Comparison of ENCODE assay signal across 14 cellular contexts in the genomic region with DNA sequence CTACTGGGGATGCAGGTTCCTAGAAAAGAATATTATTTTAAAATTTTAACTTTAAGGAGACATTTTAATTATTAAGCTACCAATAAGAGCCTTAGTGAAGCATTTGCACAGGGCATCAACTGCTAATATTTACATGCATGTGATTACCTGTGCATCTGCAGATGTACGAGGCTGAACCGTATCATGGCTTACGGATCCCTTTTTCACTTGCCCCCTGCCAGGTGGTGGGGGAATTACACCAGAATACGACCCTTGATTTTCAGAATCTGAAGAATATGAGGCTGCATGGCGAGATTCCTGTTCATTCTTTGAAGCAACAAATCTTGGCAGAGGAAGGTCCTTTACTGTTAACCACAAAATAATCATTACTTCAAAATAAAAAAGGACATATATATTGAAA. TPM values are rescaled to one million over a fixed set of nuclear protein-coding genes. Genes with fewer than 3 reads are reported as not detected.
A peak's percentile ranks its signal among the peaks of the same experiment; 100 is the strongest.
DNase-seq lines count a peak whose midpoint lies in the region; TF ChIP-seq lines count a peak whose summit lies in the region.
"Had no signal": no experiment of that assay in that cellular context is flagged by ENCODE, and none has a peak within 500 bp of the region (broad histone marks: within the 10 kb centered on the region; RNA-seq: fewer than 3 reads in every experiment).

No MANE protein-coding gene starts in this region.

- H3K4me3 ChIP-seq in ACC112 (ENCODE audit: low read depth, low read length) (no peak overlapping the region), Caco-2 (ENCODE audit: low read depth, low read length) (no peak overlapping the region), OCI-LY7 (ENCODE audit: low read depth, low read length, poor library complexity, severe bottlenecking) (no peak overlapping the region), fibroblast of mammary gland (ENCODE audit: control insufficient read depth, low read depth, low read length) (no peak overlapping the region)
- H3K4me3 ChIP-seq: colonic mucosa had no signal

- H3K9me2 ChIP-seq in OCI-LY7 (ENCODE audit: insufficient read depth, low read length): no peaks in the 10 kb centered on the region

- H3K27ac ChIP-seq in ACC112 (ENCODE audit: low read depth, low read length): 0 out of 2 replicates have a peak overlapping the region, but pooled peaks have one; percentile 70
- H3K27ac ChIP-seq in OCI-LY7 (ENCODE audit: low read depth, low read length, poor library complexity, severe bottlenecking): no peak overlapping the region
- H3K27ac ChIP-seq: colonic mucosa had no signal

- H3K27me3 ChIP-seq in ACC112 (ENCODE audit: insufficient read depth, low read length) (no peaks in the 10 kb centered on the region), Caco-2 (replicated peaks; ENCODE audit: control insufficient read depth, insufficient read depth, low read length) (no peaks in the 10 kb centered on the region)
- H3K27me3 ChIP-seq: colonic mucosa had no signal

- no peak overlapping the region for H3K27ac Mint-ChIP-seq in Caco-2 (ENCODE audit: unreplicated experiment)
- H3K27ac Mint-ChIP-seq: activated naive CD4-positive, alpha-beta T cell treated with anti-CD3 and anti-CD28 coated beads, Interleukin-2, amount 10 ng/mL, durations not matched to agents 7 days and 5 days had no signal

- H3K36me3 Mint-ChIP-seq in Caco-2 (ENCODE audit: insufficient read depth, unreplicated experiment): peaks cover 48% of the 10 kb centered on the region

- peaks cover 22% of the 10 kb centered on the region for H3K4me1 Mint-ChIP-seq in Caco-2 (ENCODE audit: low read depth, unreplicated experiment)

- H4K20me1 ChIP-seq in OCI-LY7 (ENCODE audit: insufficient read depth, low read length): no peaks in the 10 kb centered on the region

- DNase-seq in Caco-2 (peak; percentile 36 to 46), OCI-LY7 (ENCODE audit: low spot score) (no peak), fibroblast of mammary gland (ENCODE audit: low read depth) (no peak), GOT3 (lab: John Stamatoyannopoulos, UW) (no peak), HT-29 (ENCODE audit: low spot score) (no peak), OCI-M1 (lab: John Stamatoyannopoulos, UW) (no peak)
- DNase-seq: activated CD4-positive, alpha-beta T cell treated with anti-CD3 and anti-CD28 coated beads for 4 hours; activated naive CD4-positive, alpha-beta T cell treated with anti-CD3 and anti-CD28 coated beads, Interleukin-2, amount 10 ng/mL, durations not matched to agents 7 days and 5 days; colonic mucosa; DMS79; Kasumi-1; kidney; NCI-H510A treated with DMSO at 0.1 percent for 48 hours had no signal

- H3K4me3 Mint-ChIP-seq in Caco-2 (ENCODE audit: unreplicated experiment): no peak overlapping the region
- H3K4me3 Mint-ChIP-seq: activated naive CD4-positive, alpha-beta T cell treated with anti-CD3 and anti-CD28 coated beads, Interleukin-2, amount 10 ng/mL, durations not matched to agents 7 days and 5 days had no signal

- H2AFZ ChIP-seq in ACC112 (ENCODE audit: low read length, unreplicated experiment) (no peak overlapping the region), OCI-LY7 (ENCODE audit: low read length) (no peak overlapping the region)

- no peaks in the 10 kb centered on the region for H3K9me3 Mint-ChIP-seq in Caco-2 (ENCODE audit: unreplicated experiment)
- H3K9me3 Mint-ChIP-seq: activated naive CD4-positive, alpha-beta T cell treated with anti-CD3 and anti-CD28 coated beads, Interleukin-2, amount 10 ng/mL, durations not matched to agents 7 days and 5 days had no signal

- intact Hi-C loops in Caco-2 (cut with micrococcal nuclease; ENCODE audit: unreplicated experiment) (loop anchor here (2.0 to 5.0 kb wide), 2 partner anchors 82 to 129 kb away; partner anchors contain the start of gene ABRACL), OCI-LY7 (cut with micrococcal nuclease; ENCODE audit: unreplicated experiment) (no loop called here)

- H3K36me3 ChIP-seq in ACC112 (ENCODE audit: insufficient read depth, low read length): peaks cover 24% of the 10 kb centered on the region
- no peaks in the 10 kb centered on the region for H3K36me3 ChIP-seq in Caco-2 (ENCODE audit: control insufficient read depth, insufficient read depth, low read length)
- peaks cover 66% of the 10 kb centered on the region for H3K36me3 ChIP-seq in OCI-LY7 (ENCODE audit: insufficient read depth, low read length)
- H3K36me3 ChIP-seq: colonic mucosa had no signal

- H3K4me2 ChIP-seq in OCI-LY7 (ENCODE audit: low read length): no peak overlapping the region

- BruUV-seq in Caco-2 (replicated peaks; lab: Mats Ljungman, UMichigan) (no TSS peak), OCI-LY7 (replicated peaks; lab: Mats Ljungman, UMichigan) (no TSS peak)

- H3K4me1 ChIP-seq in ACC112 (ENCODE audit: control insufficient read depth, insufficient read depth, low read length, unreplicated experiment): peaks cover 38% of the 10 kb centered on the region
- H3K4me1 ChIP-seq in Caco-2: peaks cover 14% of the 10 kb centered on the region
- H3K4me1 ChIP-seq in OCI-LY7 (ENCODE audit: insufficient read depth, low read length, poor library complexity, severe bottlenecking): no peaks in the 10 kb centered on the region
- H3K4me1 ChIP-seq: colonic mucosa had no signal

- H3K9me3 ChIP-seq in Caco-2 (no peaks in the 10 kb centered on the region), OCI-LY7 (ENCODE audit: low read length) (no peaks in the 10 kb centered on the region)
- H3K9me3 ChIP-seq: colonic mucosa had no signal

- no peaks in the 10 kb centered on the region for H3K27me3 Mint-ChIP-seq in Caco-2 (ENCODE audit: insufficient read depth, unreplicated experiment)
- H3K27me3 Mint-ChIP-seq: activated naive CD4-positive, alpha-beta T cell treated with anti-CD3 and anti-CD28 coated beads, Interleukin-2, amount 10 ng/mL, durations not matched to agents 7 days and 5 days had no signal

- POLR2A ChIA-PET in Caco-2 (lab: Charles Lee): no interaction called here
- POLR2A ChIA-PET in OCI-LY7 (lab: Charles Lee): no interaction called here

- peak; percentile 32 to 45 for TF ChIP-seq CTCF in Caco-2 (IDR thresholded peaks at IDR 0.05; ENCODE audit: insufficient read depth in 1 of 2, low read depth in 1 of 2, low read length in 1 of 2, severe bottlenecking in 1 of 2, unreplicated experiment in 1 of 2)
- peak; percentile 54 for TF ChIP-seq CTCF in OCI-LY7 (conservative IDR thresholded peaks at IDR 0.05; ENCODE audit: low read length)
- peak; percentile 15 for TF ChIP-seq CTCF in fibroblast of mammary gland (conservative IDR thresholded peaks at IDR 0.05; ENCODE audit: control insufficient read depth, insufficient read depth, low read depth, low read length)

- CTCF ChIA-PET in Caco-2 (lab: Charles Lee): interaction anchor here (1.1 kb wide), 1 partner anchor 44 kb away, joined by 3 read pairs; no protein-coding TSS in a partner anchor
- CTCF ChIA-PET in OCI-LY7 (lab: Charles Lee; ENCODE audit: unreplicated experiment): no interaction called here

- H3K79me2 ChIP-seq in ACC112 (ENCODE audit: control insufficient read depth, insufficient read depth, low read length, unreplicated experiment) (peaks cover 38% of the 10 kb centered on the region), OCI-LY7 (ENCODE audit: insufficient read depth, low read depth, low read length) (peaks cover 25% of the 10 kb centered on the region; the same call in 1 of the 2 replicates)

RNA-seq across cellular contexts. Expression of gene REPS1, which starts 42.7 kb away (rescaled TPM):
- total RNA-seq in Caco-2 (2022) (74.1 and 79.9 TPM in 2 replicates), OCI-LY7 (2022) (53.9 and 68.6 TPM in 2 replicates)
- 29.0 and 40.0 TPM in 2 replicates for total RNA-seq in OCI-LY7 (2014; rRNA removed; shearing (Covaris generic))
- total RNA-seq in HT-29 (2014; rRNA removed; shearing (Covaris generic)): 22.1 and 24.7 TPM in 2 replicates

Comparison
In these comparisons a context has a peak if more than half of its experiments do, and no peak if none do; other contexts are left out.
1. DNase-seq: peak in Caco-2 (2 of 2); none in OCI-LY7 (single experiment), fibroblast of mammary gland (single experiment), GOT3 (single experiment), HT-29 (single experiment) and OCI-M1 (single experiment).
2. Peak in every context shown above with its lines, with median percentiles within 50 percentile points of each other: CTCF ChIP-seq.